30 cellular contexts compared by ENCODE assay signal in genomic region chr18:8041526-8042111, GRCh38.
"Had no signal": no experiment of that assay in that cellular context is flagged by ENCODE, and none has a peak within 500 bp of the region (broad histone marks: within the 10 kb centered on the region; RNA-seq: fewer than 3 reads in every experiment).

No MANE protein-coding gene starts in this region.

- DNase-seq: activated CD4-positive, alpha-beta memory T cell treated with anti-CD3 and anti-CD28 coated beads, Interleukin-2, amount 10 ng/mL, durations not matched to agents 7 days and 5 days; activated CD4-positive, alpha-beta T cell treated with anti-CD3 and anti-CD28 coated beads for 1 hour; activated CD4-positive, alpha-beta T cell treated with anti-CD3 and anti-CD28 coated beads for 48 hours; activated CD4-positive, CD25-positive, alpha-beta regulatory T cell; activated CD8-positive, alpha-beta memory T cell treated with anti-CD3 and anti-CD28 coated beads for 24 hours; activated CD8-positive, alpha-beta memory T cell treated with anti-CD3 and anti-CD28 coated beads, Interleukin-2, amount 10 ng/mL, durations not matched to agents 7 days and 5 days; activated CD8-positive, alpha-beta memory T cell treated with anti-CD3 and anti-CD28 coated beads, Interleukin-2, amount 50 U/mL, for 48 hours; activated effector memory CD4-positive, alpha-beta T cell treated with Interleukin-2 at 50 U/mL for 16 hours; activated naive CD4-positive, alpha-beta T cell treated with anti-CD3 and anti-CD28 coated beads, Interleukin-2, amount 10 ng/mL, durations not matched to agents 7 days and 5 days; activated naive CD8-positive, alpha-beta T cell treated with anti-CD3 and anti-CD28 coated beads, Interleukin-2, amount 50 U/mL, for 24 hours; activated T-cell treated with anti-CD3 and anti-CD28 coated beads, Interleukin-2, amount 50 U/mL, for 48 hours; anterior cingulate cortex; caudate nucleus; cerebellar nuclear complex; NCI-H1092 treated with DMSO at 0.1 percent for 48 hours; NCI-H1436 treated with DMSO at 0.1 percent for 48 hours; NCI-H187; NCI-H2029 treated with DMSO at 0.1 percent for 48 hours; NCI-H2107; NCI-H2171; NCI-H226; NCI-H446 treated with DMSO at 0.1 percent for 48 hours; NCI-H524; SHP77; SJCRH30; T1000; WERI-Rb-1 had no signal

- H3K4me1 ChIP-seq: SJCRH30 had no signal

- ATAC-seq: activated CD8-positive, alpha-beta memory T cell treated with anti-CD3 and anti-CD28 coated beads, Interleukin-2, amount 10 ng/mL, durations not matched to agents 7 days and 5 days; activated naive CD8-positive, alpha-beta T cell treated with anti-CD3 and anti-CD28 coated beads, Interleukin-2, amount 50 U/mL, for 24 hours; K562; Panc1 had no signal

- H3K36me3 ChIP-seq: SJCRH30, WERI-Rb-1 had no signal

- H3K9me3 ChIP-seq: SJCRH30 had no signal

- H3K4me3 ChIP-seq: K562, SJCRH30, SK-N-MC had no signal

- H3K27me3 ChIP-seq: SJCRH30 had no signal

- H3K27ac ChIP-seq: SJCRH30, SK-N-MC, WERI-Rb-1 had no signal
